Comparison of ENCODE assay signal across 10 cellular contexts in genomic region chr17:60135951-60136666, GRCh38. TPM values are rescaled to one million over a fixed set of nuclear protein-coding genes. Genes with fewer than 3 reads are reported as not detected.
DNase-seq lines count a peak whose midpoint lies in the region; ATAC-seq, FAIRE-seq and TF ChIP-seq lines count a peak whose summit lies in the region.
"Had no signal": no experiment of that assay in that cellular context is flagged by ENCODE, and none has a peak within 500 bp of the region (broad histone marks: within the 10 kb centered on the region; RNA-seq: fewer than 3 reads in every experiment).

No MANE protein-coding gene starts in this region.

- H3K4me3 ChIP-seq in keratinocyte (ENCODE audit: control insufficient read depth in 2 of 3, extremely low read depth in 1 of 3, insufficient read depth in 2 of 3, low read depth in 1 of 3, low read length in 3 of 3) = peak overlapping the region in 1 of 3 experiments; percentile 87

- no peaks in the 10 kb centered on the region for H3K36me3 ChIP-seq in keratinocyte (ENCODE audit: control insufficient read depth in 2 of 2, extremely low read depth in 1 of 2, insufficient read depth in 2 of 2, low read length in 2 of 2)

- H3K4me3 Mint-ChIP-seq in activated CD4-positive, alpha-beta T cell treated with anti-CD3 and anti-CD28 coated beads for 36 hours = peak overlapping the region; percentile 90
- H3K4me3 Mint-ChIP-seq in activated naive CD8-positive, alpha-beta T cell = peak overlapping the region; percentile 93
- H3K4me3 Mint-ChIP-seq in stimulated activated naive CD8-positive, alpha-beta T cell treated with anti-CD3 and anti-CD28 coated beads, Interleukin-15, amount 100 ng/mL, for 72 hours = peak overlapping the region; percentile 89 to 100

- H3K9ac ChIP-seq in keratinocyte (ENCODE audit: control insufficient read depth, extremely low read depth, insufficient read depth, low read length) = no peak overlapping the region

- POLR2A ChIA-PET in activated CD4-positive, alpha-beta T cell treated with anti-CD3 and anti-CD28 coated beads for 36 hours (lab: Charles Lee) = interaction anchor here (0.6 to 1.0 kb wide), 2 partner anchors 428 to 1621 kb away, joined by 3 read pairs; partner anchors contain the start of gene VMP1

- no peak for TF ChIP-seq CTCF in keratinocyte (optimal IDR thresholded peaks at IDR 0.05 in 1 of 3, IDR thresholded peaks at IDR 0.05 in 1 of 3, conservative IDR thresholded peaks at IDR 0.05 in 1 of 3; ENCODE audit: extremely low read depth in 1 of 3, insufficient read depth in 2 of 3, low read length in 3 of 3)

- H3K27me3 ChIP-seq in keratinocyte (ENCODE audit: control insufficient read depth, extremely low read depth, insufficient read depth, low read length) = peaks cover 30% of the 10 kb centered on the region

- peak overlapping the region; percentile 0 for H3K27ac Mint-ChIP-seq in activated CD4-positive, alpha-beta T cell treated with anti-CD3 and anti-CD28 coated beads for 36 hours
- no peak overlapping the region for H3K27ac Mint-ChIP-seq in activated naive CD8-positive, alpha-beta T cell
- no peak overlapping the region for H3K27ac Mint-ChIP-seq in stimulated activated naive CD8-positive, alpha-beta T cell treated with anti-CD3 and anti-CD28 coated beads, Interleukin-15, amount 100 ng/mL, for 72 hours

- H3K4me1 Mint-ChIP-seq in activated CD4-positive, alpha-beta T cell treated with anti-CD3 and anti-CD28 coated beads for 36 hours = peaks cover 26% of the 10 kb centered on the region
- peaks cover 27% of the 10 kb centered on the region for H3K4me1 Mint-ChIP-seq in activated naive CD8-positive, alpha-beta T cell (ENCODE audit: low read depth)
- peaks cover 48% of the 10 kb centered on the region for H3K4me1 Mint-ChIP-seq in stimulated activated naive CD8-positive, alpha-beta T cell treated with anti-CD3 and anti-CD28 coated beads, Interleukin-15, amount 100 ng/mL, for 72 hours

- peak overlapping the region; percentile 30 for H2AFZ ChIP-seq in keratinocyte (ENCODE audit: control insufficient read depth, low read length)

- peaks cover 11% of the 10 kb centered on the region for H3K36me3 Mint-ChIP-seq in activated CD4-positive, alpha-beta T cell treated with anti-CD3 and anti-CD28 coated beads for 36 hours (ENCODE audit: low read depth)
- peaks cover 7% of the 10 kb centered on the region for H3K36me3 Mint-ChIP-seq in activated naive CD8-positive, alpha-beta T cell

- peaks cover 25% of the 10 kb centered on the region for H3K27me3 Mint-ChIP-seq in activated CD4-positive, alpha-beta T cell treated with anti-CD3 and anti-CD28 coated beads for 36 hours
- H3K27me3 Mint-ChIP-seq in activated naive CD8-positive, alpha-beta T cell = peaks cover 18% of the 10 kb centered on the region
- peaks cover 57% of the 10 kb centered on the region for H3K27me3 Mint-ChIP-seq in stimulated activated naive CD8-positive, alpha-beta T cell treated with anti-CD3 and anti-CD28 coated beads, Interleukin-15, amount 100 ng/mL, for 72 hours

- no peak for FAIRE-seq in keratinocyte (lab: Jason Lieb, UNC)

- dilution Hi-C loops in keratinocyte (cut with MboI; ENCODE audit: extremely low pct_ligation_motif_present, low sequenced_read_pairs) = no loop called here

- no peak for DNase-seq in activated CD4-positive, alpha-beta T cell treated with anti-CD3 and anti-CD28 coated beads for 36 hours
- DNase-seq in activated CD4-positive, alpha-beta T cell treated with anti-CD3 and anti-CD28 coated beads for 4 hours = no peak
- DNase-seq in keratinocyte (ENCODE audit: low read depth, low spot score) (no peak), Kasumi-1 (lab: John Stamatoyannopoulos, UW) (no peak)
- no peak for DNase-seq in stimulated activated naive CD8-positive, alpha-beta T cell treated with anti-CD3 and anti-CD28 coated beads, Interleukin-15, amount 100 ng/mL, for 72 hours

- peak overlapping the region; percentile 98 for H3K4me2 ChIP-seq in keratinocyte (ENCODE audit: control insufficient read depth, extremely low read depth, insufficient read depth, low read depth, low read length)

- CTCF ChIA-PET in activated CD4-positive, alpha-beta T cell treated with anti-CD3 and anti-CD28 coated beads for 36 hours (lab: Charles Lee) = no interaction called here

- H3K4me1 ChIP-seq in keratinocyte (ENCODE audit: control insufficient read depth, extremely low read depth, insufficient read depth, low read length) = peaks cover 4% of the 10 kb centered on the region

- intact Hi-C loops in activated CD4-positive, alpha-beta T cell treated with anti-CD3 and anti-CD28 coated beads for 36 hours (cut with DNase I, micrococcal nuclease) = loop anchor here (1.0 to 5.0 kb wide), 5 partner anchors 58 to 914 kb away; partner anchors contain the start of genes HEATR6 (in 2 of the 2), BCAS3 (in 1 of the 2), GDPD1 (in 1 of the 2) and PPM1D (in 1 of the 2)

- H3K27ac ChIP-seq in keratinocyte (ENCODE audit: control insufficient read depth, insufficient read depth, low read length) = no peak overlapping the region

- no peaks in the 10 kb centered on the region for H3K9me3 Mint-ChIP-seq in activated CD4-positive, alpha-beta T cell treated with anti-CD3 and anti-CD28 coated beads for 36 hours (ENCODE audit: low read depth)
- no peaks in the 10 kb centered on the region for H3K9me3 Mint-ChIP-seq in activated naive CD8-positive, alpha-beta T cell (ENCODE audit: low read depth)
- H3K9me3 Mint-ChIP-seq in stimulated activated naive CD8-positive, alpha-beta T cell treated with anti-CD3 and anti-CD28 coated beads, Interleukin-15, amount 100 ng/mL, for 72 hours = peaks cover 6 to 7% of the 10 kb centered on the region in 2 donors

- H3K9me1 ChIP-seq in keratinocyte (ENCODE audit: control insufficient read depth, extremely low read depth, insufficient read depth, low read length) = no peaks in the 10 kb centered on the region

- no peaks in the 10 kb centered on the region for H3K79me2 ChIP-seq in keratinocyte (ENCODE audit: control insufficient read depth, insufficient read depth, low read length)

- H4K20me1 ChIP-seq in keratinocyte (ENCODE audit: control insufficient read depth, extremely low read depth, insufficient read depth, low read length) = no peaks in the 10 kb centered on the region

- no peaks in the 10 kb centered on the region for H3K9me3 ChIP-seq in keratinocyte (ENCODE audit: control insufficient read depth, low read depth, low read length)

- ATAC-seq in activated CD4-positive, alpha-beta T cell treated with anti-CD3 and anti-CD28 coated beads for 36 hours = no peak
- no peak for ATAC-seq in stimulated activated naive CD8-positive, alpha-beta T cell treated with anti-CD3 and anti-CD28 coated beads, Interleukin-15, amount 100 ng/mL, for 72 hours
- ATAC-seq in GM21515 (IDR thresholded peaks at IDR 0.05; ENCODE audit: unreplicated experiment) (no peak), HG03460 (IDR thresholded peaks at IDR 0.05; ENCODE audit: unreplicated experiment) (no peak)

RNA-seq across cellular contexts. Expression of gene CA4, which starts 13.7 kb away (rescaled TPM):
- total RNA-seq in activated CD4-positive, alpha-beta T cell treated with anti-CD3 and anti-CD28 coated beads for 36 hours = not detected
- not detected in 3 replicates for polyA plus RNA-seq in keratinocyte
- polyA plus RNA-seq in keratinocyte (2011; ENCODE audit: low read depth) = not detected
- not detected in 2 replicates for polyA plus RNA-seq in keratinocyte (2011; cell fraction: cytosol; rRNA removed)
- polyA plus RNA-seq in keratinocyte (2011; cell fraction: nucleus; rRNA removed) = not detected in 2 replicates
- not detected in 2 replicates for polyA plus RNA-seq in keratinocyte (2012; ENCODE audit: low replicate concordance)
- polyA minus RNA-seq in keratinocyte = not detected in 3 replicates
- not detected for polyA minus RNA-seq in keratinocyte (2011; cell fraction: cytosol; rRNA and poly(A)+ RNA removed)
- not detected in 2 replicates for polyA minus RNA-seq in keratinocyte (2011; cell fraction: nucleus; rRNA and poly(A)+ RNA removed)
- total RNA-seq: HT1080; T-helper 1 cell treated with Interleukin-12 subunit alpha and Interleukin-12 subunit beta and Interleukin-4 antibody, amounts not matched to agents 30 ng/mL and 1 ng/mL, for 36 hours had no signal

RNA-seq across cellular contexts. Expression of gene HEATR6, which starts 57.4 kb away (rescaled TPM):
- 10 to 100 TPM; 25.4 to 26.8 TPM for total RNA-seq in activated CD4-positive, alpha-beta T cell treated with anti-CD3 and anti-CD28 coated beads for 36 hours
- polyA plus RNA-seq in keratinocyte = 11.7 to 16.1 TPM (median 11.8 TPM) in 3 replicates
- polyA plus RNA-seq in keratinocyte (2011; ENCODE audit: low read depth) = 5.8 TPM
- polyA plus RNA-seq in keratinocyte (2011; cell fraction: cytosol; rRNA removed) = 8.0 and 9.8 TPM in 2 replicates
- 38.5 and 39.9 TPM in 2 replicates for polyA plus RNA-seq in keratinocyte (2011; cell fraction: nucleus; rRNA removed)
- 9.2 and 9.4 TPM in 2 replicates for polyA plus RNA-seq in keratinocyte (2012; ENCODE audit: low replicate concordance)
- polyA minus RNA-seq in keratinocyte = 16.3 to 24.0 TPM (median 23.7 TPM) in 3 replicates
- 26.9 TPM for polyA minus RNA-seq in keratinocyte (2011; cell fraction: cytosol; rRNA and poly(A)+ RNA removed)
- 24.2 and 27.5 TPM in 2 replicates for polyA minus RNA-seq in keratinocyte (2011; cell fraction: nucleus; rRNA and poly(A)+ RNA removed)
